19 cellular contexts compared by ENCODE assay signal in the genomic region with DNA sequence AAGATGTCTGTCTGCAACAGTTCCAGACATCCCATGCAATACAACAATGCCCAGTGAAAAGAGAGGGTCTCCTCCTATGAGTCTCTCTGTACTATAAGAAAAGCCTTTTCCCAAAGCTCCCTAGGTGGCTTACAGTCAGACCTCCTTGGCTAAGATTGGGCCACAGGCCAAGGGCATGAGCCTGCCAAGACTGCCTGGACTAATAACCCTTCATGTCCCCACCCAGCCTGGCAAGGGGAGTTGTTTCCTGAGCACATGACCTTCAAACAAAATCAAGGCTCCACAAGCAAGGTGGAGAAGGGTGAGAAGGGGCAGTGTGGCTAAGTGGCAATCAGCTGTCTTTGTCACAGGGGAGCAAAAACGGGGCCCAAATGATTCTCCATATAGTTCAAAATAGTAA.
A peak's percentile ranks its signal among the peaks of the same experiment; 100 is the strongest.
DNase-seq lines count a peak whose midpoint lies in the region; ATAC-seq and TF ChIP-seq lines count a peak whose summit lies in the region.
"Had no signal": no experiment of that assay in that cellular context is flagged by ENCODE, and none has a peak within 500 bp of the region (broad histone marks: within the 10 kb centered on the region; RNA-seq: fewer than 3 reads in every experiment).

No MANE protein-coding gene starts in this region.

- H3K4me1 ChIP-seq in right atrium auricular region (no peaks in the 10 kb centered on the region), lower lobe of right lung (no peaks in the 10 kb centered on the region)
- H3K4me1 ChIP-seq: breast epithelium had no signal

- DNase-seq in Right ventricle myocardium inferior (ENCODE audit: missing footprints) (no peak), right atrium auricular region (ENCODE audit: low spot score) (no peak), dermis blood vessel endothelial cell (peak; percentile 47), lower lobe of right lung (peak; percentile 87), NCI-H1417 (lab: John Stamatoyannopoulos, UW) (no peak), NCI-H1048 (lab: John Stamatoyannopoulos, UW) (no peak)
- no peak for DNase-seq in activated T-cell treated with anti-CD3 and anti-CD28 coated beads, Interleukin-2, amount 50 U/mL, for 1 hour
- DNase-seq: ACHN; activated CD4-positive, alpha-beta T cell treated with anti-CD3 and anti-CD28 coated beads, Interleukin-2, amount 10 ng/mL, durations not matched to agents 7 days and 5 days; activated naive CD4-positive, alpha-beta T cell treated with anti-CD3 and anti-CD28 coated beads, Interleukin-2, amount 50 U/mL, for 16 hours; CD8-positive, alpha-beta memory T cell; HCEC 1CT; mesendoderm; stimulated activated CD8-positive, alpha-beta memory T cell treated with anti-CD3 and anti-CD28 coated beads, Interleukin-4, amount 100 ng/mL, for 48 hours had no signal

- no peaks in the 10 kb centered on the region for H3K27me3 ChIP-seq in right atrium auricular region
- no peaks in the 10 kb centered on the region for H3K27me3 ChIP-seq in lower lobe of right lung (ENCODE audit: low read depth)
- H3K27me3 ChIP-seq: breast epithelium had no signal

- intact Hi-C loops in Right ventricle myocardium inferior (cut with DNase I), result no loop called here
- intact Hi-C loops in lower lobe of right lung (cut with DNase I), result no loop called here

- H3K27ac ChIP-seq in right atrium auricular region (no peak overlapping the region), lower lobe of right lung (no peak overlapping the region)
- H3K27ac ChIP-seq: breast epithelium, SK-N-MC, thoracic aorta had no signal

- H3K36me3 ChIP-seq in right atrium auricular region, result no peaks in the 10 kb centered on the region
- H3K36me3 ChIP-seq in lower lobe of right lung, result no peaks in the 10 kb centered on the region
- H3K36me3 ChIP-seq: breast epithelium, thoracic aorta had no signal

- H3K4me3 ChIP-seq in right atrium auricular region, result no peak overlapping the region
- no peak overlapping the region for H3K4me3 ChIP-seq in lower lobe of right lung
- H3K4me3 ChIP-seq: breast epithelium, SK-N-MC, thoracic aorta had no signal

- TF ChIP-seq CTCF in right atrium auricular region (IDR thresholded peaks at IDR 0.05), result no peak
- TF ChIP-seq CTCF in lower lobe of right lung (IDR thresholded peaks at IDR 0.05), result no peak

- ATAC-seq in Right ventricle myocardium inferior, result peak; percentile 60
- peak; percentile 90 to 94 for ATAC-seq in lower lobe of right lung
- no peak for ATAC-seq in GM19397 (IDR thresholded peaks at IDR 0.05; ENCODE audit: unreplicated experiment)
- ATAC-seq: sciatic nerve had no signal

- H3K9me3 ChIP-seq in right atrium auricular region (no peaks in the 10 kb centered on the region), lower lobe of right lung (no peaks in the 10 kb centered on the region)
- H3K9me3 ChIP-seq: breast epithelium, thoracic aorta had no signal

Comparison
In these comparisons a context has a peak if more than half of its experiments do, and no peak if none do; other contexts are left out.
1. DNase-seq: peak in dermis blood vessel endothelial cell (single experiment) and lower lobe of right lung (single experiment); none in Right ventricle myocardium inferior (single experiment), right atrium auricular region (single experiment), NCI-H1417 (0 of 3), NCI-H1048 (single experiment) and activated T-cell treated with anti-CD3 and anti-CD28 coated beads, Interleukin-2, amount 50 U/mL, for 1 hour (single experiment).